Comparison of ENCODE assay signal across 22 cellular contexts in genomic region chr17:83007504-83008475, GRCh38.
DNase-seq lines count a peak whose midpoint lies in the region; ATAC-seq and TF ChIP-seq lines count a peak whose summit lies in the region.
"Had no signal": no experiment of that assay in that cellular context is flagged by ENCODE, and none has a peak within 500 bp of the region (broad histone marks: within the 10 kb centered on the region; RNA-seq: fewer than 3 reads in every experiment).

No MANE protein-coding gene starts in this region.

- no peak overlapping the region for H4K8ac ChIP-seq in trophoblast cell (ENCODE audit: low read depth, low read length)

- H2BK120ac ChIP-seq in trophoblast cell (ENCODE audit: insufficient read depth, low read length, poor library complexity): no peak overlapping the region

- H3K9me2 ChIP-seq in GM23248 (ENCODE audit: insufficient read depth): no peaks in the 10 kb centered on the region

- no peak overlapping the region for H3K18ac ChIP-seq in trophoblast cell (ENCODE audit: low read length)

- H2AK5ac ChIP-seq in trophoblast cell (ENCODE audit: low read length): no peak overlapping the region

- H2BK5ac ChIP-seq in trophoblast cell (ENCODE audit: low read depth, low read length, poor library complexity): no peak overlapping the region

- DNase-seq in AG10803 (ENCODE audit: low read depth) (peak; percentile 8), GM23248 (no peak), NCI-H510A (lab: John Stamatoyannopoulos, UW) (peak; percentile 37), islet precursor cell (peak; percentile 52), OCI-M1 (lab: John Stamatoyannopoulos, UW) (no peak), natural killer cell (no peak), trophoblast cell (no peak)
- DNase-seq: ACHN; activated CD8-positive, alpha-beta T cell treated with anti-CD3 and anti-CD28 coated beads, Interleukin-2, amount 10 ng/mL, durations not matched to agents 7 days and 5 days; caudate nucleus; effector memory CD8-positive, alpha-beta T cell; kidney; MG63; midbrain; NCI-H2029; NCI-H82; occipital lobe; right lobe of liver; T-helper 1 cell had no signal

- H3K9me3 Mint-ChIP-seq in natural killer cell: no peaks in the 10 kb centered on the region
- H3K9me3 Mint-ChIP-seq: activated T-helper 1 cell treated with anti-CD3 and anti-CD28 coated beads, Interleukin-12 subunit alpha, Interleukin-12 subunit beta, Interleukin-2, Interleukin-4 antibody, amounts not matched to agents 30 ng/mL and 10 ng/mL and 1 ng/mL, durations not matched to agents 14 hours and 24 hours and 36 hours; effector memory CD8-positive, alpha-beta T cell had no signal

- H3K79me1 ChIP-seq in trophoblast cell (ENCODE audit: low read length): no peaks in the 10 kb centered on the region

- H3K9me3 ChIP-seq in GM23248 (ENCODE audit: low read depth) (no peaks in the 10 kb centered on the region), trophoblast cell (ENCODE audit: insufficient read depth, low read depth, low read length) (peaks cover 8% of the 10 kb centered on the region)
- H3K9me3 ChIP-seq: MG63, right lobe of liver had no signal

- ATAC-seq in natural killer cell (no peak), HG03045 (IDR thresholded peaks at IDR 0.05; ENCODE audit: unreplicated experiment) (no peak)
- ATAC-seq: activated CD8-positive, alpha-beta T cell treated with anti-CD3 and anti-CD28 coated beads, Interleukin-2, amount 10 ng/mL, durations not matched to agents 7 days and 5 days; effector memory CD8-positive, alpha-beta T cell; HepG2 had no signal

- no peak overlapping the region for H3K14ac ChIP-seq in trophoblast cell (ENCODE audit: low read length)

- H3K79me2 ChIP-seq in GM23248 (ENCODE audit: insufficient read depth) (no peaks in the 10 kb centered on the region), trophoblast cell (ENCODE audit: control insufficient read depth, insufficient read depth, low read length, poor library complexity) (no peaks in the 10 kb centered on the region)

- in situ Hi-C loops in GM23248 (cut with MboI): no loop called here

- H3K4ac ChIP-seq in trophoblast cell (ENCODE audit: low read depth, low read length): no peak overlapping the region

- H3K27ac ChIP-seq in GM23248 (no peak overlapping the region), trophoblast cell (ENCODE audit: low read depth, low read length) (no peak overlapping the region)
- H3K27ac ChIP-seq: right lobe of liver had no signal

- no peak for TF ChIP-seq CTCF in AG10803 (conservative IDR thresholded peaks at IDR 0.05; ENCODE audit: low read length)
- TF ChIP-seq CTCF in natural killer cell (IDR thresholded peaks at IDR 0.05): no peak

- no peaks in the 10 kb centered on the region for H3K36me3 Mint-ChIP-seq in natural killer cell

- H3K4me1 Mint-ChIP-seq in natural killer cell: no peaks in the 10 kb centered on the region

- no peak overlapping the region for H4K12ac ChIP-seq in trophoblast cell (ENCODE audit: low read depth, low read length)

- H3K27ac Mint-ChIP-seq in natural killer cell: no peak overlapping the region
- H3K27ac Mint-ChIP-seq: activated CD8-positive, alpha-beta T cell treated with anti-CD3 and anti-CD28 coated beads, Interleukin-2, amount 10 ng/mL, durations not matched to agents 7 days and 5 days; activated T-helper 1 cell treated with anti-CD3 and anti-CD28 coated beads, Interleukin-12 subunit alpha, Interleukin-12 subunit beta, Interleukin-2, Interleukin-4 antibody, amounts not matched to agents 30 ng/mL and 10 ng/mL and 1 ng/mL, durations not matched to agents 14 hours and 24 hours and 36 hours; effector memory CD8-positive, alpha-beta T cell had no signal

- no peak overlapping the region for H3K4me2 ChIP-seq in GM23248 (ENCODE audit: unreplicated experiment)
- no peak overlapping the region for H3K4me2 ChIP-seq in trophoblast cell (ENCODE audit: low read length)

- 0 out of 2 replicates have a peak overlapping the region, but pooled peaks have one; percentile 23 for H3K9ac ChIP-seq in GM23248
- no peak overlapping the region for H3K9ac ChIP-seq in trophoblast cell (ENCODE audit: low read length)

- no peaks in the 10 kb centered on the region for H3F3A ChIP-seq in GM23248 (ENCODE audit: insufficient read depth)

- 89 to 91% methylated on average over 40 to 41 of the region's 41 CpGs for WGBS in GM23248 (ENCODE audit: low coverage in 1 of 2, low lambda C conversion rate in 2 of 2, missing lambda C conversion rate in 2 of 2), 2 experiments
- WGBS in trophoblast cell (ENCODE audit: extremely low coverage, insufficient coverage, insufficient read length): no CpG with 5 or more reads among the region's 41 CpGs

- intact Hi-C loops in natural killer cell (cut with micrococcal nuclease): no loop called here

- peaks cover 14% of the 10 kb centered on the region; the same call in 1 of the 2 replicates for H3K4me1 ChIP-seq in GM23248 (ENCODE audit: insufficient read depth)
- H3K4me1 ChIP-seq in trophoblast cell (ENCODE audit: control insufficient read depth in 1 of 2, insufficient read depth in 2 of 2, low read length in 2 of 2): no peaks in the 10 kb centered on the region
- H3K4me1 ChIP-seq: right lobe of liver had no signal

- no peak overlapping the region for H4K91ac ChIP-seq in trophoblast cell (ENCODE audit: low read depth, low read length)

- H3K4me3 ChIP-seq in AG10803 (ENCODE audit: low read length): no peak overlapping the region
- no peak overlapping the region for H3K4me3 ChIP-seq in GM23248
- no peak overlapping the region for H3K4me3 ChIP-seq in trophoblast cell (ENCODE audit: low read depth, low read length)
- H3K4me3 ChIP-seq: MG63, right lobe of liver had no signal

- H3K23ac ChIP-seq in trophoblast cell (ENCODE audit: low read length): no peak overlapping the region

- H2AFZ ChIP-seq in GM23248 (no peak overlapping the region), trophoblast cell (ENCODE audit: insufficient read depth, low read length, poor library complexity) (no peak overlapping the region)

- H3K36me3 ChIP-seq in GM23248 (ENCODE audit: low read depth) (no peaks in the 10 kb centered on the region), trophoblast cell (ENCODE audit: control insufficient read depth in 1 of 2, insufficient read depth in 2 of 2, low read length in 2 of 2) (peaks cover 0 to 4% of the 10 kb centered on the region in 2 experiments)
- H3K36me3 ChIP-seq: right lobe of liver had no signal

- H3K27me3 Mint-ChIP-seq in natural killer cell (ENCODE audit: low read depth in 2 of 2): no peaks in the 10 kb centered on the region
- H3K27me3 Mint-ChIP-seq: effector memory CD8-positive, alpha-beta T cell had no signal

- H3K4me3 Mint-ChIP-seq in natural killer cell: no peak overlapping the region
- H3K4me3 Mint-ChIP-seq: activated CD8-positive, alpha-beta T cell treated with anti-CD3 and anti-CD28 coated beads, Interleukin-2, amount 10 ng/mL, durations not matched to agents 7 days and 5 days; activated T-helper 1 cell treated with anti-CD3 and anti-CD28 coated beads, Interleukin-12 subunit alpha, Interleukin-12 subunit beta, Interleukin-2, Interleukin-4 antibody, amounts not matched to agents 30 ng/mL and 10 ng/mL and 1 ng/mL, durations not matched to agents 14 hours and 24 hours and 36 hours; effector memory CD8-positive, alpha-beta T cell had no signal

- H4K20me1 ChIP-seq in GM23248 (ENCODE audit: insufficient read depth): no peaks in the 10 kb centered on the region

- H2BK12ac ChIP-seq in trophoblast cell (ENCODE audit: low read length): no peak overlapping the region

- no peaks in the 10 kb centered on the region for H3K27me3 ChIP-seq in GM23248 (replicated peaks; ENCODE audit: insufficient read depth)
- H3K27me3 ChIP-seq in trophoblast cell (ENCODE audit: insufficient read depth, low read length): no peaks in the 10 kb centered on the region
- H3K27me3 ChIP-seq: MG63, right lobe of liver had no signal

Comparison
In these comparisons a context has a peak if more than half of its experiments do, and no peak if none do; other contexts are left out.
1. DNase-seq: peak in AG10803 (single experiment), NCI-H510A (single experiment) and islet precursor cell (single experiment); none in GM23248 (single experiment), OCI-M1 (single experiment), natural killer cell (single experiment) and trophoblast cell (0 of 2).